20 cellular contexts compared by ENCODE assay signal in the genomic region with DNA sequence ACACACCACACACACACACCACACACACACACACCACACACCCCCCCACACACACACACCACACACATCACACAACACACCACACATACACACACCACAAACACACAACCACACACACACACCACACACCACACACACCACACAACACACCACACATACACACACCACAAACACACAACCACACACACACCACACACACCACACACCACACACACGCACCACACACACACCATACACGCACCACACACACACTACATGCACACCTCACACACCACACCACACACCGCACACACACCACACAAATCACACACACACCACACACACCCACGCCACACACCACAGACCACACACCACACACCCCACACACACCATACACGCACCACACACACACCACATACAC.
A peak's percentile ranks its signal among the peaks of the same experiment; 100 is the strongest.
DNase-seq lines count a peak whose midpoint lies in the region; ATAC-seq and TF ChIP-seq lines count a peak whose summit lies in the region.
"Had no signal": no experiment of that assay in that cellular context is flagged by ENCODE, and none has a peak within 500 bp of the region (broad histone marks: within the 10 kb centered on the region; RNA-seq: fewer than 3 reads in every experiment).

No MANE protein-coding gene starts in this region.

- no peak for TF ChIP-seq RAD21 in IMR-90 (IDR thresholded peaks at IDR 0.05; ENCODE audit: low read length)

- H3K4me1 ChIP-seq in BLaER1 treated with 17β-estradiol and CSF1 and Interleukin-3, amounts not matched to agents 10 nM and 100 nM: peaks cover 7 to 80% (median 65%) of the 10 kb centered on the region in 10 experiments; a peak in 19 of 20 replicates
- H3K4me1 ChIP-seq in IMR-90 (ENCODE audit: control insufficient read depth, insufficient read depth, low read length) (no peaks in the 10 kb centered on the region), neuronal stem cell (ENCODE audit: control insufficient read depth in 2 of 2, insufficient read depth in 1 of 2, low read depth in 1 of 2, low read length in 2 of 2) (no peaks in the 10 kb centered on the region)
- H3K4me1 ChIP-seq: psoas muscle, transverse colon had no signal

- intact Hi-C loops in IMR-90 (cut with micrococcal nuclease): no loop called here

- H2AK9ac ChIP-seq in IMR-90 (replicated peaks; ENCODE audit: low read depth, low read length, poor library complexity): no peak overlapping the region

- H2BK120ac ChIP-seq in IMR-90 (ENCODE audit: low read depth, low read length): no peak overlapping the region
- no peak overlapping the region for H2BK120ac ChIP-seq in neuronal stem cell (ENCODE audit: low read depth, low read length)

- H4K20me1 ChIP-seq in BLaER1 treated with 17β-estradiol and CSF1 and Interleukin-3, amounts not matched to agents 10 nM and 100 nM: peaks cover 0 to 6% (median 0%) of the 10 kb centered on the region in 11 experiments; a peak in 4 of 22 replicates
- H4K20me1 ChIP-seq in IMR-90 (ENCODE audit: insufficient read depth, low read length): no peaks in the 10 kb centered on the region

- H2AFZ ChIP-seq in IMR-90 (replicated peaks; ENCODE audit: low read length, poor library complexity) (no peak overlapping the region), neuronal stem cell (ENCODE audit: low read length) (no peak overlapping the region)

- no peak overlapping the region for H4K8ac ChIP-seq in IMR-90 (ENCODE audit: low read depth in 2 of 2, low read length in 2 of 2)
- H4K8ac ChIP-seq in neuronal stem cell (ENCODE audit: low read depth, low read length): peak overlapping the region; percentile 65

- H3K27ac Mint-ChIP-seq in effector memory CD8-positive, alpha-beta T cell: peak overlapping the region; percentile 62 to 88
- H3K27ac Mint-ChIP-seq: activated B cell treated with CpG ODN at 0.5 μM for 24 hours had no signal

- H3K18ac ChIP-seq in IMR-90 (ENCODE audit: low read depth, low read length): no peak overlapping the region
- no peak overlapping the region for H3K18ac ChIP-seq in neuronal stem cell (ENCODE audit: low read length)

- H3K27me3 Mint-ChIP-seq in effector memory CD8-positive, alpha-beta T cell: peaks cover 0 to 6% of the 10 kb centered on the region in 2 donors
- H3K27me3 Mint-ChIP-seq: activated B cell treated with CpG ODN at 0.5 μM for 24 hours had no signal

- H2BK5ac ChIP-seq in IMR-90 (ENCODE audit: low read depth, low read length, poor library complexity, severe bottlenecking) (peak overlapping the region; percentile 93), neuronal stem cell (ENCODE audit: low read length) (no peak overlapping the region)

- H3K9me1 ChIP-seq in IMR-90 (ENCODE audit: insufficient read depth, low read length): peaks cover 8% of the 10 kb centered on the region

- H3K4ac ChIP-seq in IMR-90 (ENCODE audit: low read depth, low read length): no peak overlapping the region
- peak overlapping the region; percentile 69 for H3K4ac ChIP-seq in neuronal stem cell (ENCODE audit: low read length)

- POLR2A ChIA-PET in IMR-90 (lab: Charles Lee; ENCODE audit: unreplicated experiment): no interaction called here

- H3K14ac ChIP-seq in IMR-90 (replicated peaks; ENCODE audit: low read depth, low read length) (no peak overlapping the region), neuronal stem cell (ENCODE audit: low read length) (peak overlapping the region; percentile 14)

- no peak overlapping the region for H4K91ac ChIP-seq in IMR-90 (ENCODE audit: insufficient read depth, low read depth, low read length)
- H4K91ac ChIP-seq in neuronal stem cell (ENCODE audit: low read depth, low read length, poor library complexity): no peak overlapping the region

- peak overlapping the region; percentile 50 for H2BK12ac ChIP-seq in neuronal stem cell (ENCODE audit: low read length)

- in situ Hi-C loops in IMR-90 (cut with MboI; ENCODE audit: low sequenced_read_pairs): no loop called here

- H3K36me3 Mint-ChIP-seq in effector memory CD8-positive, alpha-beta T cell (ENCODE audit: insufficient read depth): peaks cover 8% of the 10 kb centered on the region

- no TSS peak for BruUV-seq in IMR-90 (replicated peaks; lab: Mats Ljungman, UMichigan)

- no peak overlapping the region for H3K4me3 Mint-ChIP-seq in effector memory CD8-positive, alpha-beta T cell
- H3K4me3 Mint-ChIP-seq: activated B cell treated with CpG ODN at 0.5 μM for 24 hours had no signal

- H3K4me3 ChIP-seq in BLaER1 treated with 17β-estradiol and CSF1 and Interleukin-3, amounts not matched to agents 10 nM and 100 nM: no peak overlapping the region
- H3K4me3 ChIP-seq in IMR-90 (ENCODE audit: insufficient read depth, low read depth, low read length) (no peak overlapping the region), neuronal stem cell (ENCODE audit: low read length in 2 of 2) (peak overlapping the region in 1 of 2 donors; percentile 67)
- H3K4me3 ChIP-seq: psoas muscle, transverse colon had no signal

- H2AK5ac ChIP-seq in IMR-90 (ENCODE audit: low read depth, low read length) (peak overlapping the region; percentile 1; the same call in 1 of the 2 replicates), neuronal stem cell (ENCODE audit: low read depth, low read length) (no peak overlapping the region)

- TF ChIP-seq CTCF in IMR-90 (conservative IDR thresholded peaks at IDR 0.05; ENCODE audit: low read depth, low read length): no peak

- H3K4me2 ChIP-seq in BLaER1 treated with 17β-estradiol and CSF1 and Interleukin-3, amounts not matched to agents 10 nM and 100 nM: peak overlapping the region in 3 of 11 experiments; percentile 22 to 30 (median 26); a peak in 4 of 22 replicates
- H3K4me2 ChIP-seq in IMR-90 (ENCODE audit: low read depth, low read length): no peak overlapping the region
- no peak overlapping the region for H3K4me2 ChIP-seq in neuronal stem cell (ENCODE audit: insufficient read depth, low read length, poor library complexity, severe bottlenecking)

- peaks cover 0 to 10% of the 10 kb centered on the region in 2 donors for H3K4me1 Mint-ChIP-seq in effector memory CD8-positive, alpha-beta T cell (ENCODE audit: low read depth in 2 of 2)

- H3K27me3 ChIP-seq in BLaER1 treated with 17β-estradiol and CSF1 and Interleukin-3, amounts not matched to agents 10 nM and 100 nM: no peaks in the 10 kb centered on the region
- H3K27me3 ChIP-seq in IMR-90 (ENCODE audit: control insufficient read depth, insufficient read depth, low read length) (no peaks in the 10 kb centered on the region), neuronal stem cell (ENCODE audit: control insufficient read depth in 3 of 3, insufficient read depth in 3 of 3, low read depth in 1 of 3, low read length in 3 of 3) (no peaks in the 10 kb centered on the region)
- H3K27me3 ChIP-seq: transverse colon had no signal

- H3K36me3 ChIP-seq in BLaER1 treated with 17β-estradiol and CSF1 and Interleukin-3, amounts not matched to agents 10 nM and 100 nM: peaks cover 5 to 100% (median 87%) of the 10 kb centered on the region in 11 experiments
- peaks cover 4% of the 10 kb centered on the region; the same call in 1 of the 2 replicates for H3K36me3 ChIP-seq in IMR-90 (ENCODE audit: control insufficient read depth, insufficient read depth, low read length)
- peaks cover 3 to 9% of the 10 kb centered on the region in 2 donors for H3K36me3 ChIP-seq in neuronal stem cell (replicated peaks in 1 of 2; ENCODE audit: control insufficient read depth in 2 of 2, insufficient read depth in 2 of 2, low read length in 2 of 2)

- H2BK20ac ChIP-seq in IMR-90 (ENCODE audit: low read depth, low read length): no peak overlapping the region

- H3K9me3 Mint-ChIP-seq in effector memory CD8-positive, alpha-beta T cell: peaks cover 0 to 4% of the 10 kb centered on the region in 2 donors
- H3K9me3 Mint-ChIP-seq: activated B cell treated with CpG ODN at 0.5 μM for 24 hours had no signal

- H3K9ac ChIP-seq in BLaER1 treated with 17β-estradiol and CSF1 and Interleukin-3, amounts not matched to agents 10 nM and 100 nM: no peak overlapping the region
- H3K9ac ChIP-seq in IMR-90 (ENCODE audit: low read depth, low read length) (no peak overlapping the region), neuronal stem cell (ENCODE audit: low read depth, low read length, poor library complexity) (peak overlapping the region; percentile 63)

- dilution Hi-C loops in IMR-90 (cut with HindIII; ENCODE audit: low sequenced_read_pairs, unreplicated experiment): no loop called here

- H4K5ac ChIP-seq in IMR-90 (ENCODE audit: low read depth, low read length): no peak overlapping the region

- CTCF ChIA-PET in IMR-90 (lab: Yijun Ruan, JAX): interaction anchor here (0.8 to 1.0 kb wide), 2 partner anchors 8 to 188 kb away, joined by 3 to 4 read pairs; no protein-coding TSS in a partner anchor

- DNase-seq in IMR-90 (no peak), neuronal stem cell (ENCODE audit: low spot score) (no peak), AG08395 (ENCODE audit: low spot score) (no peak), middle frontal gyrus (ENCODE audit: extremely low spot score, low spot score) (no peak), NCI-H69 (lab: John Stamatoyannopoulos, UW) (no peak), EL (no peak)
- DNase-seq in effector memory CD8-positive, alpha-beta T cell: no peak
- DNase-seq: activated B cell treated with CpG ODN at 0.5 μM for 24 hours; activated effector memory CD4-positive, alpha-beta T cell treated with Interleukin-2 at 50 U/mL for 16 hours; amygdala; effector memory CD4-positive, alpha-beta T cell; Karpas-422; NCI-H1105; OCI-M1; psoas muscle; SIG-M5; stimulated activated naive CD4-positive, alpha-beta T cell; transverse colon had no signal

- no peaks in the 10 kb centered on the region for H3K9me3 ChIP-seq in BLaER1 treated with 17β-estradiol and CSF1 and Interleukin-3, amounts not matched to agents 10 nM and 100 nM (replicated peaks in 1 of 11)
- H3K9me3 ChIP-seq in IMR-90 (ENCODE audit: control insufficient read depth, insufficient read depth, low read length) (no peaks in the 10 kb centered on the region), neuronal stem cell (replicated peaks in 1 of 2; ENCODE audit: control insufficient read depth in 2 of 2, insufficient read depth in 1 of 2, low read depth in 1 of 2, low read length in 2 of 2) (peaks cover 3% of the 10 kb centered on the region in 2 donors)
- H3K9me3 ChIP-seq: psoas muscle, transverse colon had no signal

- H3K23ac ChIP-seq in IMR-90 (ENCODE audit: low read depth, low read length) (no peak overlapping the region), neuronal stem cell (ENCODE audit: low read depth, low read length, poor library complexity) (peak overlapping the region; percentile 73)

- TF ChIP-seq POLR2A in IMR-90 (IDR thresholded peaks at IDR 0.05; ENCODE audit: low read depth, low read length): no peak

- peak overlapping the region in 8 of 11 experiments; percentile 16 to 56 (median 42); a peak in 11 of 22 replicates for H3K27ac ChIP-seq in BLaER1 treated with 17β-estradiol and CSF1 and Interleukin-3, amounts not matched to agents 10 nM and 100 nM
- H3K27ac ChIP-seq in IMR-90 (ENCODE audit: insufficient read depth, low read length): no peak overlapping the region
- H3K27ac ChIP-seq in neuronal stem cell (replicated peaks; ENCODE audit: low read length): no peak overlapping the region
- H3K27ac ChIP-seq: transverse colon had no signal

- H3K56ac ChIP-seq in IMR-90 (ENCODE audit: extremely low read depth, insufficient read depth, low read length): no peak overlapping the region

- WGBS in IMR-90 (ENCODE audit: extremely low coverage in 2 of 2, insufficient read length in 1 of 2), 2 experiments: 71% methylated on average over 2 of the region's 5 CpGs; no CpG with 5 or more reads in 1 of the 2 experiments
- 96 to 100% methylated on average over 2 to 4 of the region's 5 CpGs for WGBS in neuronal stem cell (ENCODE audit: extremely low coverage in 2 of 2, insufficient read length in 2 of 2, insufficient replicate concordance in 1 of 2), 2 donors

- H2BK15ac ChIP-seq in IMR-90 (ENCODE audit: low read depth, low read length) (no peak overlapping the region), neuronal stem cell (ENCODE audit: low read length) (no peak overlapping the region)

- no peaks in the 10 kb centered on the region for H3K79me1 ChIP-seq in IMR-90 (ENCODE audit: low read depth in 1 of 2, low read length in 2 of 2)
- peaks cover 5% of the 10 kb centered on the region for H3K79me1 ChIP-seq in neuronal stem cell (ENCODE audit: low read depth, low read length)

- ATAC-seq in IMR-90 (ENCODE audit: low read depth): no peak
- peak; percentile 22 for ATAC-seq in effector memory CD8-positive, alpha-beta T cell (replicated peaks)
- ATAC-seq: HCT116 had no signal

Comparison
In these comparisons a context has a peak if more than half of its experiments do, and no peak if none do; other contexts are left out.
1. H3K27ac ChIP-seq: peak in BLaER1 treated with 17β-estradiol and CSF1 and Interleukin-3, amounts not matched to agents 10 nM and 100 nM (8 of 11); none in IMR-90 (single experiment) and neuronal stem cell (single experiment).